In genomic region chr13:53015971-53016370, GRCh38 we compare ENCODE assay signal across 25 cellular contexts.
"Had no signal": no experiment of that assay in that cellular context is flagged by ENCODE, and none has a peak within 500 bp of the region (broad histone marks: within the 10 kb centered on the region; RNA-seq: fewer than 3 reads in every experiment).

No MANE protein-coding gene starts in this region.

- H3K27me3 ChIP-seq: ascending aorta, breast epithelium, cardiac muscle cell, esophagus squamous epithelium, gastroesophageal sphincter had no signal

- H3K4me3 ChIP-seq: ascending aorta, breast epithelium, cardiac muscle cell, coronary artery, esophagus squamous epithelium, gastroesophageal sphincter, heart right ventricle had no signal

- H3K36me3 ChIP-seq: ascending aorta, breast epithelium, cardiac muscle cell, esophagus squamous epithelium, gastroesophageal sphincter, heart right ventricle had no signal

- DNase-seq: activated CD4-positive, alpha-beta memory T cell treated with anti-CD3 and anti-CD28 coated beads for 36 hours; activated CD4-positive, alpha-beta T cell treated with anti-CD3 and anti-CD28 coated beads for 36 hours; activated CD4-positive, alpha-beta T cell treated with anti-CD3 and anti-CD28 coated beads, Interleukin-2, amount 10 ng/mL, durations not matched to agents 24 days and 14 days; activated CD4-positive, CD25-positive, alpha-beta regulatory T cell; activated CD4-positive, CD25-positive, alpha-beta regulatory T cell treated with anti-CD3 and anti-CD28 coated beads, Interleukin-2, amount 50 U/mL, for 72 hours; activated CD8-positive, alpha-beta memory T cell treated with anti-CD3 and anti-CD28 coated beads, Interleukin-2, amount 10 ng/mL, durations not matched to agents 7 days and 5 days; activated CD8-positive, alpha-beta memory T cell treated with anti-CD3 and anti-CD28 coated beads, Interleukin-2, amount 50 U/mL, for 4 hours; activated CD8-positive, alpha-beta T cell treated with anti-CD3 and anti-CD28 coated beads, Interleukin-2, amount 10 ng/mL, durations not matched to agents 7 days and 5 days; activated effector memory CD4-positive, alpha-beta T cell treated with anti-CD3 and anti-CD28 coated beads, Interleukin-2, amount 50 U/mL, for 16 hours; activated naive CD4-positive, alpha-beta T cell treated with anti-CD3 and anti-CD28 coated beads for 36 hours; activated naive CD8-positive, alpha-beta T cell treated with anti-CD3 and anti-CD28 coated beads, Interleukin-2, amount 10 ng/mL, durations not matched to agents 7 days and 5 days; activated T-cell treated with anti-CD3 and anti-CD28 coated beads, Interleukin-2, amount 50 U/mL, for 1 hour; activated T-cell treated with anti-CD3 and anti-CD28 coated beads, Interleukin-2, amount 50 U/mL, for 48 hours; effector CD4-positive, alpha-beta T cell; effector memory CD8-positive, alpha-beta T cell; esophagus squamous epithelium; foreskin melanocyte; heart right ventricle; T-helper 2 cell had no signal

- H3K4me1 ChIP-seq: ascending aorta, breast epithelium, gastroesophageal sphincter, heart right ventricle had no signal

- H3K9me3 ChIP-seq: ascending aorta, breast epithelium, esophagus squamous epithelium, gastroesophageal sphincter had no signal

- ATAC-seq: activated CD4-positive, alpha-beta T cell treated with anti-CD3 and anti-CD28 coated beads for 36 hours; activated CD8-positive, alpha-beta memory T cell treated with anti-CD3 and anti-CD28 coated beads, Interleukin-2, amount 10 ng/mL, durations not matched to agents 7 days and 5 days; activated CD8-positive, alpha-beta T cell treated with anti-CD3 and anti-CD28 coated beads, Interleukin-2, amount 10 ng/mL, durations not matched to agents 7 days and 5 days; effector memory CD8-positive, alpha-beta T cell; gastroesophageal sphincter; heart right ventricle had no signal

- H3K27ac ChIP-seq: ascending aorta, breast epithelium, cardiac muscle cell, coronary artery, epithelial cell of prostate, esophagus squamous epithelium, gastroesophageal sphincter, heart right ventricle had no signal
